In the genomic region with DNA sequence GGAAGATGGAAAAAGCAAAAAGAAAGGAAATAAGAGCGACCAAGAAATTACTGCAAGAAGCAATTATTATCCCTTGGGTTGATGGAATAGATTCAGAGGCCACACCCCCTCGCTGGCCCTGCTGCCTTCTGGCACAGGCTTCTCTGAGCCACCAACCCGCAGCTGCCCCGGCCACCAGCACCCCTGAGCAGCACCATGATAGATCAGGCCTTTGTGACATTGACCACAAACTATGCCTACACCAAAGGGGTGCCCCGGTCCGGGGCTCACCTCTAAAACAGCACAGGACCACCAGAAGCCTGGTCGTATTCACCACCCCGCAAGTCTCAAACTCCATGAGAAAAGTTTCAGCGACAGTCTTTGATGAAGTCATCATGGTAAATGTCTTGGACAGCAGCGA, we compare ENCODE assay signal across 27 cellular contexts.
DNase-seq lines count a peak whose midpoint lies in the region; ATAC-seq, FAIRE-seq and TF ChIP-seq lines count a peak whose summit lies in the region.
"Had no signal": no experiment of that assay in that cellular context is flagged by ENCODE, and none has a peak within 500 bp of the region (broad histone marks: within the 10 kb centered on the region; RNA-seq: fewer than 3 reads in every experiment).

No MANE protein-coding gene starts in this region.

- H3K4me3 ChIP-seq in H7 (ENCODE audit: insufficient read depth, low read depth, low read length) (no peak overlapping the region), kidney (ENCODE audit: low read length in 2 of 2) (no peak overlapping the region)
- H3K4me3 ChIP-seq: A549; BLaER1 treated with 17β-estradiol and CSF1 and Interleukin-3, amounts not matched to agents 10 nM and 100 nM; GM12878 had no signal

- peaks cover 11% of the 10 kb centered on the region for H3K9me3 Mint-ChIP-seq in stimulated activated effector memory CD8-positive, alpha-beta T cell treated with anti-CD3 and anti-CD28 coated beads, Interleukin-12 subunit alpha, Interleukin-12 subunit beta, amount 100 ng/mL, for 72 hours

- no peak overlapping the region for H3K9ac ChIP-seq in kidney (ENCODE audit: low read length in 2 of 2)
- H3K9ac ChIP-seq: BLaER1 treated with 17β-estradiol and CSF1 and Interleukin-3, amounts not matched to agents 10 nM and 100 nM had no signal

- TF ChIP-seq CTCF in kidney (IDR thresholded peaks at IDR 0.05; ENCODE audit: borderline replicate concordance, extremely low read depth, insufficient read depth), result no peak

- peak; percentile 16 for ATAC-seq in stimulated activated effector memory CD8-positive, alpha-beta T cell treated with anti-CD3 and anti-CD28 coated beads, Interleukin-12 subunit alpha, Interleukin-12 subunit beta, amount 100 ng/mL, for 72 hours
- ATAC-seq: A549, GM12878 had no signal

- no peaks in the 10 kb centered on the region for H3K4me1 Mint-ChIP-seq in stimulated activated effector memory CD8-positive, alpha-beta T cell treated with anti-CD3 and anti-CD28 coated beads, Interleukin-12 subunit alpha, Interleukin-12 subunit beta, amount 100 ng/mL, for 72 hours
- H3K4me1 Mint-ChIP-seq: B cell; CD4-positive, alpha-beta memory T cell; CD4-positive, CD25-positive, alpha-beta regulatory T cell; CD8-positive, alpha-beta memory T cell had no signal

- H3K27me3 ChIP-seq in H7 (ENCODE audit: control insufficient read depth, insufficient read depth, low read length), result no peaks in the 10 kb centered on the region
- H3K27me3 ChIP-seq: BLaER1 treated with 17β-estradiol and CSF1 and Interleukin-3, amounts not matched to agents 10 nM and 100 nM had no signal

- H3K27ac Mint-ChIP-seq in stimulated activated effector memory CD8-positive, alpha-beta T cell treated with anti-CD3 and anti-CD28 coated beads, Interleukin-12 subunit alpha, Interleukin-12 subunit beta, amount 100 ng/mL, for 72 hours, result no peak overlapping the region
- H3K27ac Mint-ChIP-seq: B cell; CD4-positive, alpha-beta memory T cell; CD4-positive, CD25-positive, alpha-beta regulatory T cell; CD8-positive, alpha-beta memory T cell had no signal

- FAIRE-seq in kidney (lab: Jason Lieb, UNC), result no peak
- FAIRE-seq: A549, GM12878, GM12892, GM18507 had no signal

- intact Hi-C loops in kidney (cut with DNase I), result no loop called here

- no peaks in the 10 kb centered on the region for H3K36me3 ChIP-seq in H7 (replicated peaks; ENCODE audit: control insufficient read depth, insufficient read depth, low read length)
- no peaks in the 10 kb centered on the region for H3K36me3 ChIP-seq in kidney (ENCODE audit: control insufficient read depth in 1 of 2, insufficient read depth in 2 of 2, low read length in 2 of 2)
- H3K36me3 ChIP-seq: BLaER1 treated with 17β-estradiol and CSF1 and Interleukin-3, amounts not matched to agents 10 nM and 100 nM had no signal

- H3K36me3 Mint-ChIP-seq in stimulated activated effector memory CD8-positive, alpha-beta T cell treated with anti-CD3 and anti-CD28 coated beads, Interleukin-12 subunit alpha, Interleukin-12 subunit beta, amount 100 ng/mL, for 72 hours, result no peaks in the 10 kb centered on the region
- H3K36me3 Mint-ChIP-seq: CD4-positive, alpha-beta memory T cell; CD4-positive, CD25-positive, alpha-beta regulatory T cell; CD8-positive, alpha-beta memory T cell had no signal

- peak; percentile 2 for DNase-seq in H7
- peak; percentile 30 for DNase-seq in kidney
- peak; percentile 74 for DNase-seq in mesenteric fat pad (ENCODE audit: low spot score)
- DNase-seq in stimulated activated effector memory CD8-positive, alpha-beta T cell treated with anti-CD3 and anti-CD28 coated beads, Interleukin-12 subunit alpha, Interleukin-12 subunit beta, amount 100 ng/mL, for 72 hours (ENCODE audit: low spot score in 2 of 2), result no peak
- no peak for DNase-seq in HuH-7.5 (ENCODE audit: low spot score)
- DNase-seq in NCI-H345 treated with DMSO at 0.1 percent for 48 hours (lab: John Stamatoyannopoulos, UW; ENCODE audit: unreplicated experiment), result no peak
- no peak for DNase-seq in CD1c-positive myeloid dendritic cell (ENCODE audit: extremely low spot score)
- DNase-seq: AML-193; CD4-positive, alpha-beta memory T cell; CD4-positive, CD25-positive, alpha-beta regulatory T cell; CD8-positive, alpha-beta memory T cell; COR-L47; DMS 273 treated with DMSO at 0.1 percent for 48 hours; DMS153; DMS53; DMS79; DND-41; EL; GDM1 had no signal

- no peaks in the 10 kb centered on the region for H3K9me3 ChIP-seq in kidney (ENCODE audit: control insufficient read depth in 1 of 2, low read length in 2 of 2)
- H3K9me3 ChIP-seq: A549; BLaER1 treated with 17β-estradiol and CSF1 and Interleukin-3, amounts not matched to agents 10 nM and 100 nM had no signal

- H3K27ac ChIP-seq in kidney (ENCODE audit: low read depth in 2 of 2, low read length in 2 of 2), result no peak overlapping the region
- H3K27ac ChIP-seq: 22Rv1; A549; BLaER1 treated with 17β-estradiol and CSF1 and Interleukin-3, amounts not matched to agents 10 nM and 100 nM; C4-2B had no signal

- no peaks in the 10 kb centered on the region for H3K4me1 ChIP-seq in kidney (ENCODE audit: control insufficient read depth in 1 of 2, insufficient read depth in 1 of 2, low read depth in 1 of 2, low read length in 2 of 2)
- H3K4me1 ChIP-seq: A549; BLaER1 treated with 17β-estradiol and CSF1 and Interleukin-3, amounts not matched to agents 10 nM and 100 nM had no signal

- no peak overlapping the region for H3K4me3 Mint-ChIP-seq in stimulated activated effector memory CD8-positive, alpha-beta T cell treated with anti-CD3 and anti-CD28 coated beads, Interleukin-12 subunit alpha, Interleukin-12 subunit beta, amount 100 ng/mL, for 72 hours
- H3K4me3 Mint-ChIP-seq: B cell; CD4-positive, alpha-beta memory T cell; CD4-positive, CD25-positive, alpha-beta regulatory T cell; CD8-positive, alpha-beta memory T cell had no signal

Comparison
In these comparisons a context has a peak if more than half of its experiments do, and no peak if none do; other contexts are left out.
1. DNase-seq: peak in H7 (single experiment), kidney (single experiment) and mesenteric fat pad (single experiment); none in stimulated activated effector memory CD8-positive, alpha-beta T cell treated with anti-CD3 and anti-CD28 coated beads, Interleukin-12 subunit alpha, Interleukin-12 subunit beta, amount 100 ng/mL, for 72 hours (0 of 2), HuH-7.5 (single experiment), NCI-H345 treated with DMSO at 0.1 percent for 48 hours (single experiment) and CD1c-positive myeloid dendritic cell (single experiment).